ENCODE assay signal across 20 cellular contexts in the genomic region with DNA sequence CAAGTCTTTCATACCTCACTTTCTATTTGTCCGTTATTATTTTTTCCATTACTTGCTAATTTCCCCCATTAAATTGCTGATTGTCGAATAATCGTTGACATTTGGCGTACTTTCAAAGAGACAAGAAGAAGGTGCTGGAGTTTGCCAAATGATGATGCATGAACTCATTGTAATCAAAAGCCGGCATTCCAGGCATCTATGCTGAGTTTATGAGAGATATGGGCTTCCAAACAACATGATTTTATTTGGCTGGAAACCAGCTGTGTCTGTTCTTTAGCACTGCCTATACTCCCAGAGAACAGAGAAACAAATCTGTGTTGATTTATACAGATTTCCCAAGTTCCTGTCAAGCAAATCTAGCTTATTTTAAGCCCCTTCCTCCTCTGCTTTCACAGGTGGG.
"Had no signal": no experiment of that assay in that cellular context is flagged by ENCODE, and none has a peak within 500 bp of the region (broad histone marks: within the 10 kb centered on the region; RNA-seq: fewer than 3 reads in every experiment).

No MANE protein-coding gene starts in this region.

- H3K4me1 ChIP-seq: gastrocnemius medialis, neural progenitor cell, pancreas, tibial artery had no signal

- H3K4me2 ChIP-seq: neural progenitor cell had no signal

- H3K27me3 ChIP-seq: gastrocnemius medialis, heart right ventricle, neural progenitor cell, tibial artery had no signal

- DNase-seq: activated CD4-positive, alpha-beta T cell treated with anti-CD3 and anti-CD28 coated beads, Interleukin-2, amount 10 ng/mL, durations not matched to agents 24 days and 14 days; activated CD4-positive, CD25-positive, alpha-beta regulatory T cell; activated CD8-positive, alpha-beta memory T cell treated with anti-CD3 and anti-CD28 coated beads, Interleukin-2, amount 50 U/mL, for 48 hours; activated naive CD8-positive, alpha-beta T cell treated with anti-CD3 and anti-CD28 coated beads, Interleukin-2, amount 10 ng/mL, durations not matched to agents 7 days and 5 days; activated T-cell treated with anti-CD3 and anti-CD28 coated beads, Interleukin-2, amount 50 U/mL, for 72 hours; aorta; endodermal cell; gastrocnemius medialis; heart right ventricle; midbrain; pancreas; stimulated activated CD4-positive, alpha-beta T cell treated with anti-CD3 and anti-CD28 coated beads, Interleukin-15, amount 100 ng/mL, for 24 hours; stimulated activated CD4-positive, alpha-beta T cell treated with anti-CD3 and anti-CD28 coated beads, Interleukin-4, amount 100 ng/mL, for 1 hour; stimulated activated naive B cell treated with anti-CD40 and anti-IgM and Interleukin-4, amounts not matched to agents 10 μg/mL and 1 μg/mL and 100 μg/mL, for 72 hours; tibial artery had no signal

- ATAC-seq: activated T-cell treated with anti-CD3 and anti-CD28 coated beads, Interleukin-2, amount 50 U/mL, for 72 hours; gastrocnemius medialis; heart right ventricle; pancreas; stimulated activated naive B cell treated with anti-CD40 and anti-IgM and Interleukin-4, amounts not matched to agents 10 μg/mL and 1 μg/mL and 100 μg/mL, for 72 hours had no signal

- H2AFZ ChIP-seq: neural progenitor cell had no signal

- H3K9ac ChIP-seq: neural progenitor cell had no signal

- H3K9me3 ChIP-seq: gastrocnemius medialis, pancreas had no signal

- FAIRE-seq: bronchial epithelial cell, islet of Langerhans, pancreas, urothelium cell line had no signal

- H3K4me3 ChIP-seq: gastrocnemius medialis, heart right ventricle, lung, neural progenitor cell, pancreas, tibial artery had no signal

- H3K27ac ChIP-seq: gastrocnemius medialis, heart right ventricle, neural progenitor cell, pancreas, tibial artery had no signal

- H3K36me3 ChIP-seq: gastrocnemius medialis, heart right ventricle, neural progenitor cell, pancreas, tibial artery had no signal
